In the genomic region with DNA sequence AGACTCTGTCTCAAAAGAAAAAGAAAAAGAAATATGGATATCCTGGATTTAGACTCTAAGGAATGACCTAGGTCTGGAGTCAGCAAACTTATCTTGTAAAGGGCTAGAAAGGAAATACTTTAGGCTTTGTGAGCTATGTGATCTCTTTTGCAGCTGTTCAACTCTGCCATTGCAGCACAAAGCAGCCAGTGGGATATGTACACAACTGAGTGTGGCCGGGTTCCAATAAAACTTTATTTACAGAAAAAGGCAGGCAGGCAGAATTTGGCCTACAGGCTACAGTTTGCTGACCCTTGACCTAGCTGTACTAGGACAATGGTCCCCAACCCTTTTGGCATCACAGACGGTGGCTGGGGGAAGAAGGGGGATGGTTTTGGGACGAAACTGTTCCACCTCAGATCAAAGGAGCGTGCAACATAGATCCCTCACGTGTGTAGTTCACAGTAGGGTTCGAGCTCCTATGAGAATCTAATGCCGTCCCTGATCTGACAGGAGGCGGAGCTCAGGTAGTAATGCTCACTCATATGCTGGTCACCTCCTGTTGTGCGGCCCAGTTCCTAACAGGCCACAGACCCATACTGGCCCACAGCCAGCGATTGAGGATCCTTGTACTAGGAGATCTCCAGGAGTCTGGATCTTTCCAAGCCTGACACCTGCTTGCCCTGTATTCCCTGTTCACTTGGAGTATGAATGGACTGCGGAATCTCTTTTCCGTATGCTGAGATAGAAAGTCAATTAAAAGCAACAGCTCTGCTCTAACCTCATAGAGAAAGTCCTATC, we compare ENCODE assay signal across 21 cellular contexts.
"Had no signal": no experiment of that assay in that cellular context is flagged by ENCODE, and none has a peak within 500 bp of the region (broad histone marks: within the 10 kb centered on the region; RNA-seq: fewer than 3 reads in every experiment).

No MANE protein-coding gene starts in this region.

- H3K27ac ChIP-seq: body of pancreas, colonic mucosa, epithelial cell of prostate, stomach, VCaP had no signal

- H3K4me1 ChIP-seq: body of pancreas, colonic mucosa, stomach had no signal

- H3K27me3 ChIP-seq: body of pancreas, colonic mucosa, stomach had no signal

- H3K4me3 ChIP-seq: body of pancreas, colonic mucosa, stomach had no signal

- DNase-seq: activated CD4-positive, alpha-beta T cell treated with anti-CD3 and anti-CD28 coated beads, Interleukin-2, amount 50 U/mL, for 1 hour; activated CD4-positive, CD25-positive, alpha-beta regulatory T cell treated with anti-CD3 and anti-CD28 coated beads, Interleukin-2, amount 50 U/mL, for 72 hours; activated naive CD8-positive, alpha-beta T cell treated with anti-CD3 and anti-CD28 coated beads, Interleukin-2, amount 10 ng/mL, durations not matched to agents 7 days and 5 days; body of pancreas; colonic mucosa; endodermal cell; foreskin melanocyte; glutamatergic neuron; hippocampal formation; islet precursor cell; left colon; midbrain; small intestine; stimulated activated CD4-positive, alpha-beta T cell treated with anti-CD3 and anti-CD28 coated beads, Interleukin-4, amount 100 ng/mL, for 1 hour; stomach; T-helper 2 cell; trophoblast cell had no signal

- H3K9me3 ChIP-seq: body of pancreas, colonic mucosa, stomach had no signal

- H3K36me3 ChIP-seq: colonic mucosa had no signal

- ATAC-seq: body of pancreas; left colon; right cardiac atrium; stimulated activated effector memory CD8-positive, alpha-beta T cell treated with anti-CD3 and anti-CD28 coated beads, Interleukin-12 subunit alpha, Interleukin-12 subunit beta, amount 100 ng/mL, for 72 hours had no signal
